ENCODE assay signal across 13 cellular contexts in the genomic region with DNA sequence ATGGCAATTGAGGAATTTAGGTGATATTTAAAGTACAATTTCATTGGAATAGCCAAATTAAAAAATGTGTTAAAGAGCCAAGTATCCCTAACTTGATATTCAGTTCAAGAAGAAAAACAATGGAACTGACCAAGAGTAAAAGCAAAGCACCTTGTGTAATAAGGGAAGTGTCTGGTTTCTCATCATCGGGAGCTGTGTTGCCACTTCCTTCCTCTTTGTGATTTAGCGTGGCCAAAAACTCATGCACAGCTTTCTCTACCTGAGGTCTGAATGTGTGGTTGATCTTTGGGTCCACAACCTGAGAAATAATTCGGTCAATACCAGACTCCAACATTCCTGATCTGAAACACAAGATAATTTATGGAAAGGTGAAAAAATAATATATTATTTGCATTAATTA. TPM values are rescaled to one million over a fixed set of nuclear protein-coding genes. Genes with fewer than 3 reads are reported as not detected.
DNase-seq lines count a peak whose midpoint lies in the region; ATAC-seq, FAIRE-seq and TF ChIP-seq lines count a peak whose summit lies in the region.
"Had no signal": no experiment of that assay in that cellular context is flagged by ENCODE, and none has a peak within 500 bp of the region (broad histone marks: within the 10 kb centered on the region; RNA-seq: fewer than 3 reads in every experiment).

No MANE protein-coding gene starts in this region.

- 79 to 85% methylated on average over 3 of the region's 3 CpGs for WGBS in gastroesophageal sphincter (ENCODE audit: low coverage in 1 of 2), 2 donors

- H3K4me3 ChIP-seq in bronchial epithelial cell (ENCODE audit: low read depth, low read length) (no peak overlapping the region), gastroesophageal sphincter (no peak overlapping the region)
- H3K4me3 ChIP-seq: tibial nerve had no signal

- TF ChIP-seq CTCF in bronchial epithelial cell (IDR thresholded peaks at IDR 0.05; ENCODE audit: insufficient read depth, low read length, severe bottlenecking) (no peak), gastroesophageal sphincter (IDR thresholded peaks at IDR 0.05) (no peak)

- H3K27ac ChIP-seq in gastroesophageal sphincter, result no peak overlapping the region
- H3K27ac ChIP-seq: tibial nerve had no signal

- TF ChIP-seq POLR2A in gastroesophageal sphincter (IDR thresholded peaks at IDR 0.05), result no peak

- peak; percentile 48 for ATAC-seq in GM18499 (IDR thresholded peaks at IDR 0.05; ENCODE audit: insufficient read depth, unreplicated experiment)
- peak; percentile 66 for ATAC-seq in GM21528 (IDR thresholded peaks at IDR 0.05; ENCODE audit: low FRiP score, unreplicated experiment)
- peak; percentile 66 for ATAC-seq in HG03460 (IDR thresholded peaks at IDR 0.05; ENCODE audit: unreplicated experiment)
- ATAC-seq in gastroesophageal sphincter, result no peak

- H3K4me1 ChIP-seq in gastroesophageal sphincter, result peaks cover 0 to 9% (median 0%) of the 10 kb centered on the region in 3 donors
- H3K4me1 ChIP-seq: tibial nerve had no signal

- H3K36me3 ChIP-seq in bronchial epithelial cell (ENCODE audit: control insufficient read depth, insufficient read depth, low read length) (peaks cover 9% of the 10 kb centered on the region), gastroesophageal sphincter (peaks cover 14 to 100% of the 10 kb centered on the region in 2 donors)

- no peak for DNase-seq in bronchial epithelial cell (ENCODE audit: low read depth)
- DNase-seq in NCI-H187 treated with DMSO at 0.1 percent for 48 hours (lab: John Stamatoyannopoulos, UW), result no peak
- DNase-seq in NCI-H1105 (lab: John Stamatoyannopoulos, UW), result no peak
- DNase-seq in activated CD4-positive, alpha-beta T cell treated with anti-CD3 and anti-CD28 coated beads, Interleukin-2, amount 50 U/mL, for 48 hours, result no peak
- DNase-seq: activated CD8-positive, alpha-beta memory T cell treated with anti-CD3 and anti-CD28 coated beads, Interleukin-2, amount 50 U/mL, for 4 hours; DMS 273 treated with DMSO at 0.1 percent for 48 hours; NK-92 treated with Interleukin-12 subunit alpha and Interleukin-12 subunit beta, amount 100 ng/mL, for 24 hours; stimulated activated CD4-positive, alpha-beta T cell treated with anti-CD3 and anti-CD28 coated beads, Interleukin-15, amount 100 ng/mL, for 24 hours had no signal

- TF ChIP-seq EP300 in gastroesophageal sphincter (IDR thresholded peaks at IDR 0.05), result no peak

- FAIRE-seq in bronchial epithelial cell (lab: Jason Lieb, UNC), result peak; percentile 28

- no peaks in the 10 kb centered on the region for H3K9me3 ChIP-seq in gastroesophageal sphincter
- H3K9me3 ChIP-seq: tibial nerve had no signal

- H3K27me3 ChIP-seq in bronchial epithelial cell (ENCODE audit: control insufficient read depth, insufficient read depth, low read length) (no peaks in the 10 kb centered on the region), gastroesophageal sphincter (no peaks in the 10 kb centered on the region)
- H3K27me3 ChIP-seq: tibial nerve had no signal

RNA-seq across cellular contexts. Expression of gene BOD1L1, which starts 12.4 kb away (rescaled TPM):
- total RNA-seq in bronchial epithelial cell (18.4 and 29.1 TPM in 2 replicates), gastroesophageal sphincter (10 to 100 TPM; 34.6 to 45.3 (median 35.4) TPM)
